16 cellular contexts compared by ENCODE assay signal in genomic region chr17:44442806-44443205, GRCh38. TPM values are rescaled to one million over a fixed set of nuclear protein-coding genes. Genes with fewer than 3 reads are reported as not detected.
A peak's percentile ranks its signal among the peaks of the same experiment; 100 is the strongest.
DNase-seq lines count a peak whose midpoint lies in the region; ATAC-seq and TF ChIP-seq lines count a peak whose summit lies in the region.
"Had no signal": no experiment of that assay in that cellular context is flagged by ENCODE, and none has a peak within 500 bp of the region (broad histone marks: within the 10 kb centered on the region; RNA-seq: fewer than 3 reads in every experiment).

No MANE protein-coding gene starts in this region.

- H3K4me3 ChIP-seq in trophoblast cell (ENCODE audit: low read depth, low read length): no peak overlapping the region
- no peak overlapping the region for H3K4me3 ChIP-seq in gastrocnemius medialis
- H3K4me3 ChIP-seq: BLaER1 treated with 17β-estradiol and CSF1 and Interleukin-3, amounts not matched to agents 10 nM and 100 nM had no signal

- H3K36me3 ChIP-seq in trophoblast cell (ENCODE audit: control insufficient read depth in 1 of 2, insufficient read depth in 2 of 2, low read length in 2 of 2) (no peaks in the 10 kb centered on the region), gastrocnemius medialis (no peaks in the 10 kb centered on the region)

- no CpG with 5 or more reads among the region's 3 CpGs for WGBS in trophoblast cell (ENCODE audit: extremely low coverage, insufficient coverage, insufficient read length)

- no peaks in the 10 kb centered on the region for H3K9me3 ChIP-seq in trophoblast cell (ENCODE audit: insufficient read depth, low read depth, low read length)
- H3K9me3 ChIP-seq in gastrocnemius medialis: no peaks in the 10 kb centered on the region
- H3K9me3 ChIP-seq: BLaER1 treated with 17β-estradiol and CSF1 and Interleukin-3, amounts not matched to agents 10 nM and 100 nM; Caco-2 had no signal

- no peak overlapping the region for H3K14ac ChIP-seq in trophoblast cell (ENCODE audit: low read length)

- in situ Hi-C loops in gastrocnemius medialis (cut with MboI; ENCODE audit: low sequenced_read_pairs in 4 of 4) (no loop called here), ACHN (cut with HindIII; ENCODE audit: low pct_ligation_motif_present, low pct_unique_long_range_greater_than_20kb, low sequenced_read_pairs) (no loop called here)

- no peak overlapping the region for H3K9ac ChIP-seq in trophoblast cell (ENCODE audit: low read length)
- H3K9ac ChIP-seq: BLaER1 treated with 17β-estradiol and CSF1 and Interleukin-3, amounts not matched to agents 10 nM and 100 nM had no signal

- H3K27ac ChIP-seq in trophoblast cell (ENCODE audit: low read depth, low read length): no peak overlapping the region
- H3K27ac ChIP-seq in gastrocnemius medialis: peak overlapping the region; percentile 21 to 90 (median 36)
- H3K27ac ChIP-seq: BLaER1 treated with 17β-estradiol and CSF1 and Interleukin-3, amounts not matched to agents 10 nM and 100 nM; C4-2B had no signal

- TF ChIP-seq CTCF in gastrocnemius medialis (IDR thresholded peaks at IDR 0.05 in 4 of 5, conservative IDR thresholded peaks at IDR 0.05 in 1 of 5) (no peak), nephron progenitor cell (IDR thresholded peaks at IDR 0.05) (no peak)

- no peak overlapping the region for H3K18ac ChIP-seq in trophoblast cell (ENCODE audit: low read length)

- H4K12ac ChIP-seq in trophoblast cell (ENCODE audit: low read depth, low read length): no peak overlapping the region

- H3K4me1 Mint-ChIP-seq in nephron progenitor cell: peaks cover 29% of the 10 kb centered on the region

- ATAC-seq in gastrocnemius medialis: no peak
- no peak for ATAC-seq in left ventricle myocardium superior
- ATAC-seq: CD8-positive, alpha-beta T cell had no signal

- no peak overlapping the region for H3K4me2 ChIP-seq in trophoblast cell (ENCODE audit: low read length)
- H3K4me2 ChIP-seq: BLaER1 treated with 17β-estradiol and CSF1 and Interleukin-3, amounts not matched to agents 10 nM and 100 nM had no signal

- no peak overlapping the region for H2AK5ac ChIP-seq in trophoblast cell (ENCODE audit: low read length)

- H3K23ac ChIP-seq in trophoblast cell (ENCODE audit: low read length): no peak overlapping the region

- H3K79me2 ChIP-seq in trophoblast cell (ENCODE audit: control insufficient read depth, insufficient read depth, low read length, poor library complexity): no peaks in the 10 kb centered on the region

- H2BK120ac ChIP-seq in trophoblast cell (ENCODE audit: insufficient read depth, low read length, poor library complexity): no peak overlapping the region

- no peak overlapping the region for H4K8ac ChIP-seq in trophoblast cell (ENCODE audit: low read depth, low read length)

- H3K27ac Mint-ChIP-seq in nephron progenitor cell: no peak overlapping the region
- H3K27ac Mint-ChIP-seq: B cell; CD4-positive, alpha-beta T cell; CD8-positive, alpha-beta T cell had no signal

- H3K4me1 ChIP-seq in trophoblast cell (ENCODE audit: control insufficient read depth in 1 of 2, insufficient read depth in 2 of 2, low read length in 2 of 2): no peaks in the 10 kb centered on the region
- H3K4me1 ChIP-seq in gastrocnemius medialis: peaks cover 32 to 35% of the 10 kb centered on the region in 2 donors
- H3K4me1 ChIP-seq: Caco-2 had no signal

- no peaks in the 10 kb centered on the region for H3K79me1 ChIP-seq in trophoblast cell (ENCODE audit: low read length)

- no peaks in the 10 kb centered on the region for H3K27me3 ChIP-seq in trophoblast cell (ENCODE audit: insufficient read depth, low read length)
- H3K27me3 ChIP-seq in gastrocnemius medialis: no peaks in the 10 kb centered on the region
- H3K27me3 ChIP-seq: BLaER1 treated with 17β-estradiol and CSF1 and Interleukin-3, amounts not matched to agents 10 nM and 100 nM had no signal

- H3K4me3 Mint-ChIP-seq in nephron progenitor cell: no peak overlapping the region
- H3K4me3 Mint-ChIP-seq: B cell; CD4-positive, alpha-beta T cell; CD8-positive, alpha-beta T cell had no signal

- H3K4ac ChIP-seq in trophoblast cell (ENCODE audit: low read depth, low read length): peak overlapping the region; percentile 2

- no peak overlapping the region for H2BK5ac ChIP-seq in trophoblast cell (ENCODE audit: low read depth, low read length, poor library complexity)

- H3K36me3 Mint-ChIP-seq in nephron progenitor cell (ENCODE audit: low read depth): peaks cover 36% of the 10 kb centered on the region

- no peak for TF ChIP-seq POLR2A in gastrocnemius medialis (IDR thresholded peaks at IDR 0.05)

- no peaks in the 10 kb centered on the region for H3K9me3 Mint-ChIP-seq in nephron progenitor cell
- H3K9me3 Mint-ChIP-seq: CD4-positive, alpha-beta T cell; CD8-positive, alpha-beta T cell had no signal

- H3K27me3 Mint-ChIP-seq in nephron progenitor cell (ENCODE audit: low read depth, poor library complexity): no peaks in the 10 kb centered on the region
- H3K27me3 Mint-ChIP-seq: B cell; CD4-positive, alpha-beta T cell had no signal

- intact Hi-C loops in gastrocnemius medialis (cut with DNase I; ENCODE audit: low total_unique reads) (no loop called here), left ventricle myocardium superior (cut with micrococcal nuclease) (no loop called here)

- no peak overlapping the region for H2AFZ ChIP-seq in trophoblast cell (ENCODE audit: insufficient read depth, low read length, poor library complexity)

- H2BK12ac ChIP-seq in trophoblast cell (ENCODE audit: low read length): no peak overlapping the region

- no peak overlapping the region for H4K91ac ChIP-seq in trophoblast cell (ENCODE audit: low read depth, low read length)

- no peak for DNase-seq in trophoblast cell
- DNase-seq in gastrocnemius medialis: no peak
- DNase-seq in left ventricle myocardium superior: no peak
- DNase-seq in ACHN: no peak
- no peak for DNase-seq in nephron progenitor cell
- DNase-seq: 8988T; AML-193; Caco-2; Calu3; CD4-positive, alpha-beta T cell; CD8-positive, alpha-beta T cell; DMS79 treated with DMSO at 0.1 percent for 48 hours; GF-D8 had no signal

RNA-seq across cellular contexts. Expression of gene ITGA2B, which starts 53.4 kb away (rescaled TPM):
- 0.54 and 0.67 TPM in 2 replicates for polyA plus RNA-seq in trophoblast cell (2013)
- total RNA-seq in gastrocnemius medialis (under 1 TPM in 1 of 4 donors, not detected in 3; 0.33 TPM), left ventricle myocardium superior (0.72 TPM)
